24 cellular contexts compared by ENCODE assay signal in genomic region chr12:13049816-13050215, GRCh38. TPM values are rescaled to one million over a fixed set of nuclear protein-coding genes. Genes with fewer than 3 reads are reported as not detected.
DNase-seq lines count a peak whose midpoint lies in the region; ATAC-seq, FAIRE-seq and TF ChIP-seq lines count a peak whose summit lies in the region.
"Had no signal": no experiment of that assay in that cellular context is flagged by ENCODE, and none has a peak within 500 bp of the region (broad histone marks: within the 10 kb centered on the region; RNA-seq: fewer than 3 reads in every experiment).

No MANE protein-coding gene starts in this region.

- no peaks in the 10 kb centered on the region for H3K36me3 ChIP-seq in HepG2 (replicated peaks in 1 of 2; ENCODE audit: control insufficient read depth in 1 of 2, insufficient read depth in 2 of 2, low read length in 2 of 2)
- H3K36me3 ChIP-seq: gastrocnemius medialis, lower lobe of right lung, prostate gland, spleen, transverse colon had no signal

- no peak overlapping the region for H3K9ac ChIP-seq in HepG2 (ENCODE audit: insufficient read depth, low read depth, low read length)

- CTCF ChIA-PET in HepG2 (lab: Yijun Ruan, JAX; ENCODE audit: low intra/inter-chr PET ratio, low total read pairs): no interaction called here

- H3K4me3 ChIP-seq in AG10803 (ENCODE audit: low read length) (no peak overlapping the region), HepG2 (replicated peaks in 1 of 3; ENCODE audit: insufficient read depth in 1 of 3, low read depth in 2 of 3, low read length in 3 of 3) (no peak overlapping the region)
- H3K4me3 ChIP-seq: gastrocnemius medialis, lower lobe of right lung, prostate gland, spleen, transverse colon had no signal

- H3K4me2 ChIP-seq in HepG2 (ENCODE audit: low read depth, low read length): peak overlapping the region; percentile 41; the same call in 1 of the 2 replicates

- intact Hi-C loops in HepG2 (cut with micrococcal nuclease; ENCODE audit: unreplicated experiment): no loop called here

- no peak overlapping the region for H2AFZ ChIP-seq in HepG2 (ENCODE audit: low read length)

- TF ChIP-seq RAD21 in HepG2 (CRISPR knock-in tag; IDR thresholded peaks at IDR 0.05): no peak

- DNase-seq in AG10803 (ENCODE audit: low read depth) (peak; percentile 80), HCEC 1CT (peak; percentile 63), dermis blood vessel endothelial cell (peak; percentile 71), HepG2 (ENCODE audit: low spot score) (no peak), SIG-M5 treated with dmso at 0.1 percent for 504 hours (lab: John Stamatoyannopoulos, UW; ENCODE audit: unreplicated experiment) (no peak), DMS53 (lab: John Stamatoyannopoulos, UW) (no peak), cerebellar nuclear complex (lab: John Stamatoyannopoulos, UW) (no peak)
- no peak for DNase-seq in stimulated activated naive CD4-positive, alpha-beta T cell (lab: John Stamatoyannopoulos, UW)
- DNase-seq: activated CD4-positive, CD25-positive, alpha-beta regulatory T cell treated with anti-CD3 and anti-CD28 coated beads, Interleukin-2, amount 50 U/mL, for 72 hours; activated naive CD4-positive, alpha-beta T cell; DMS79; effector CD4-positive, alpha-beta T cell; gastrocnemius medialis; HFFc6; lower lobe of right lung; natural killer cell; NCI-H2107; NK-92 treated with Interleukin-12 subunit alpha and Interleukin-12 subunit beta, amount 100 ng/mL, for 24 hours; spleen; transverse colon had no signal

- H3K9me3 ChIP-seq in HepG2 (ENCODE audit: low read length): peaks cover 5% of the 10 kb centered on the region
- H3K9me3 ChIP-seq: gastrocnemius medialis, lower lobe of right lung, prostate gland had no signal

- no TSS peak for BruUV-seq in HepG2 (replicated peaks; lab: Mats Ljungman, UMichigan)

- 48% methylated on average over 3 of the region's 3 CpGs for WGBS in HepG2 (ENCODE audit: low lambda C conversion rate)

- FAIRE-seq in HepG2 (lab: Jason Lieb, UNC): no peak
- FAIRE-seq: GM19239 had no signal

- H3K79me2 ChIP-seq in HepG2 (ENCODE audit: insufficient read depth, low read length): no peaks in the 10 kb centered on the region

- in situ Hi-C loops in HepG2 (cut with HindIII; ENCODE audit: extremely low pct_ligation_motif_present, low pct_unique_long_range_greater_than_20kb): no loop called here

- POLR2A ChIA-PET in HepG2 (lab: Yijun Ruan, JAX): no interaction called here

- no peaks in the 10 kb centered on the region for H3K27me3 ChIP-seq in HepG2 (ENCODE audit: control insufficient read depth in 1 of 2, insufficient read depth in 2 of 2, low read length in 2 of 2)
- H3K27me3 ChIP-seq: gastrocnemius medialis, spleen had no signal

- TF ChIP-seq EP300 in HepG2 (IDR thresholded peaks at IDR 0.05; ENCODE audit: low read depth in 2 of 2, low read length in 2 of 2) (no peak), HepG2 (CRISPR knock-in tag; IDR thresholded peaks at IDR 0.05; ENCODE audit: borderline replicate concordance) (no peak)

- H4K20me1 ChIP-seq in HepG2 (ENCODE audit: insufficient read depth, low read length): no peaks in the 10 kb centered on the region

- no peak overlapping the region for H3K27ac ChIP-seq in HepG2 (ENCODE audit: extremely low read length, insufficient read depth, low read length)
- H3K27ac ChIP-seq: gastrocnemius medialis, lower lobe of right lung, spleen, transverse colon had no signal

- TF ChIP-seq CTCF in AG10803 (conservative IDR thresholded peaks at IDR 0.05; ENCODE audit: low read length): no peak
- TF ChIP-seq CTCF in HepG2 (CRISPR knock-in tag; IDR thresholded peaks at IDR 0.05): no peak

- ATAC-seq in HepG2: peak; percentile 59; the same call in 2 of the 3 replicates
- ATAC-seq: gastrocnemius medialis; lower lobe of right lung; natural killer cell; stimulated activated effector memory CD8-positive, alpha-beta T cell treated with anti-CD3 and anti-CD28 coated beads, Interleukin-12 subunit alpha, Interleukin-12 subunit beta, amount 100 ng/mL, for 72 hours had no signal

- no peak for TF ChIP-seq POLR2A in HepG2 (IDR thresholded peaks at IDR 0.05; ENCODE audit: insufficient read depth in 1 of 2, low read depth in 2 of 2, low read length in 2 of 2)

- peaks cover 31% of the 10 kb centered on the region for H3K4me1 ChIP-seq in HepG2 (ENCODE audit: insufficient read depth, low read length)
- H3K4me1 ChIP-seq: prostate gland had no signal

RNA-seq across cellular contexts. Expression of gene FAM234B, which starts 5.6 kb away (rescaled TPM):
- total RNA-seq in dermis blood vessel endothelial cell: 12.2 and 13.3 TPM in 2 replicates
- 4.2 and 7.8 TPM in 2 replicates for total RNA-seq in HepG2 (2016; rRNA removed; fragmentation: Illumina TruSeq; extraction: Trizol)
- 0.81 and 1.1 TPM in 2 replicates for total RNA-seq in HepG2 (2016; cell fraction: cytosol; rRNA removed; fragmentation: Illumina TruSeq; extraction: Trizol; ENCODE audit: low read depth)
- total RNA-seq in HepG2 (2016; cell fraction: insoluble cytoplasmic fraction; rRNA removed; fragmentation: Illumina TruSeq; extraction: Trizol): 4.7 and 7.7 TPM in 2 replicates
- total RNA-seq in HepG2 (2016; cell fraction: membrane; rRNA removed; fragmentation: Illumina TruSeq; extraction: Trizol): 2.1 and 2.3 TPM in 2 replicates
- total RNA-seq in HepG2 (2016; cell fraction: nucleus; rRNA removed; fragmentation: Illumina TruSeq; extraction: Trizol): 7.5 and 9.0 TPM in 2 replicates
- 10.3 and 13.8 TPM in 2 replicates for polyA plus RNA-seq in HepG2 (2011; rRNA removed)
- 8.2 and 8.5 TPM in 2 replicates for polyA plus RNA-seq in HepG2 (2011; cell fraction: cytosol; rRNA removed)
- 5.0 and 5.6 TPM in 2 replicates for polyA plus RNA-seq in HepG2 (2011; cell fraction: nucleus; rRNA removed)
- polyA plus RNA-seq in HepG2 (2012): 6.4 and 6.6 TPM in 2 replicates
- 0.17 and 0.25 TPM in 2 replicates for polyA plus RNA-seq in HepG2 (2016; cell fraction: cytosol; fragmentation: Illumina TruSeq; extraction: Trizol; ENCODE audit: low read depth)
- 1.9 and 2.1 TPM in 2 replicates for polyA plus RNA-seq in HepG2 (2016; cell fraction: insoluble cytoplasmic fraction; fragmentation: Illumina TruSeq; extraction: Trizol; ENCODE audit: low read depth)
- polyA plus RNA-seq in HepG2 (2016; cell fraction: membrane; fragmentation: Illumina TruSeq; extraction: Trizol; ENCODE audit: low read depth): 0.42 and 0.52 TPM in 2 replicates
- polyA plus RNA-seq in HepG2 (2016; cell fraction: nucleus; fragmentation: Illumina TruSeq; extraction: Trizol; ENCODE audit: insufficient read depth, low read depth): 5.1 and 6.7 TPM in 2 replicates
- polyA minus RNA-seq in HepG2 (2011; rRNA and poly(A)+ RNA removed; ENCODE audit: low replicate concordance): 17.2 and 40.0 TPM in 2 replicates
- 14.2 and 15.6 TPM in 2 replicates for polyA minus RNA-seq in HepG2 (2011; cell fraction: cytosol; rRNA and poly(A)+ RNA removed)
- polyA minus RNA-seq in HepG2 (2011; cell fraction: nucleus; rRNA and poly(A)+ RNA removed): 15.6 and 20.3 TPM in 2 replicates

RNA-seq across cellular contexts. Expression of gene HEBP1, which starts 49.8 kb away (rescaled TPM):
- 23.3 and 34.7 TPM in 2 replicates for total RNA-seq in dermis blood vessel endothelial cell
- 7.8 and 19.0 TPM in 2 replicates for total RNA-seq in HepG2 (2016; rRNA removed; fragmentation: Illumina TruSeq; extraction: Trizol)
- 2.1 and 2.4 TPM in 2 replicates for total RNA-seq in HepG2 (2016; cell fraction: cytosol; rRNA removed; fragmentation: Illumina TruSeq; extraction: Trizol; ENCODE audit: low read depth)
- total RNA-seq in HepG2 (2016; cell fraction: insoluble cytoplasmic fraction; rRNA removed; fragmentation: Illumina TruSeq; extraction: Trizol): 6.6 and 16.8 TPM in 2 replicates
- total RNA-seq in HepG2 (2016; cell fraction: membrane; rRNA removed; fragmentation: Illumina TruSeq; extraction: Trizol): 9.1 and 9.3 TPM in 2 replicates
- total RNA-seq in HepG2 (2016; cell fraction: nucleus; rRNA removed; fragmentation: Illumina TruSeq; extraction: Trizol): 10.8 and 15.9 TPM in 2 replicates
- 9.4 and 11.0 TPM in 2 replicates for polyA plus RNA-seq in HepG2 (2011; rRNA removed)
- polyA plus RNA-seq in HepG2 (2011; cell fraction: cytosol; rRNA removed): 10.9 and 12.3 TPM in 2 replicates
- polyA plus RNA-seq in HepG2 (2011; cell fraction: nucleus; rRNA removed): 5.4 and 6.6 TPM in 2 replicates
- polyA plus RNA-seq in HepG2 (2012): 27.4 and 34.8 TPM in 2 replicates
- 14.7 and 15.9 TPM in 2 replicates for polyA plus RNA-seq in HepG2 (2016; cell fraction: cytosol; fragmentation: Illumina TruSeq; extraction: Trizol; ENCODE audit: low read depth)
- polyA plus RNA-seq in HepG2 (2016; cell fraction: insoluble cytoplasmic fraction; fragmentation: Illumina TruSeq; extraction: Trizol; ENCODE audit: low read depth): 48.5 and 53.2 TPM in 2 replicates
- 23.9 TPM in 2 replicates for polyA plus RNA-seq in HepG2 (2016; cell fraction: membrane; fragmentation: Illumina TruSeq; extraction: Trizol; ENCODE audit: low read depth)
- polyA plus RNA-seq in HepG2 (2016; cell fraction: nucleus; fragmentation: Illumina TruSeq; extraction: Trizol; ENCODE audit: insufficient read depth, low read depth): 33.3 and 37.3 TPM in 2 replicates
- polyA minus RNA-seq in HepG2 (2011; rRNA and poly(A)+ RNA removed; ENCODE audit: low replicate concordance): 10.4 and 24.7 TPM in 2 replicates
- polyA minus RNA-seq in HepG2 (2011; cell fraction: cytosol; rRNA and poly(A)+ RNA removed): 12.1 and 17.4 TPM in 2 replicates
- 6.2 and 7.6 TPM in 2 replicates for polyA minus RNA-seq in HepG2 (2011; cell fraction: nucleus; rRNA and poly(A)+ RNA removed)

RNA-seq across cellular contexts. Expression of gene GSG1, which starts 53.7 kb away (rescaled TPM):
- total RNA-seq in dermis blood vessel endothelial cell (not detected in 2 replicates), HepG2 (2016; rRNA removed; fragmentation: Illumina TruSeq; extraction: Trizol) (not detected in 2 replicates)
- total RNA-seq in HepG2 (2016; cell fraction: cytosol; rRNA removed; fragmentation: Illumina TruSeq; extraction: Trizol; ENCODE audit: low read depth): not detected in 2 replicates
- total RNA-seq in HepG2 (2016; cell fraction: insoluble cytoplasmic fraction; rRNA removed; fragmentation: Illumina TruSeq; extraction: Trizol): not detected in 2 replicates
- total RNA-seq in HepG2 (2016; cell fraction: membrane; rRNA removed; fragmentation: Illumina TruSeq; extraction: Trizol): not detected in 2 replicates
- total RNA-seq in HepG2 (2016; cell fraction: nucleus; rRNA removed; fragmentation: Illumina TruSeq; extraction: Trizol): not detected in 2 replicates
- not detected in 2 replicates for polyA plus RNA-seq in HepG2 (2011; rRNA removed)
- not detected in 2 replicates for polyA plus RNA-seq in HepG2 (2011; cell fraction: cytosol; rRNA removed)
- not detected in 2 replicates for polyA plus RNA-seq in HepG2 (2011; cell fraction: nucleus; rRNA removed)
- not detected in 2 replicates for polyA plus RNA-seq in HepG2 (2012)
- polyA plus RNA-seq in HepG2 (2016; cell fraction: cytosol; fragmentation: Illumina TruSeq; extraction: Trizol; ENCODE audit: low read depth): not detected in 2 replicates
- polyA plus RNA-seq in HepG2 (2016; cell fraction: insoluble cytoplasmic fraction; fragmentation: Illumina TruSeq; extraction: Trizol; ENCODE audit: low read depth): not detected in 2 replicates
- not detected in 2 replicates for polyA plus RNA-seq in HepG2 (2016; cell fraction: membrane; fragmentation: Illumina TruSeq; extraction: Trizol; ENCODE audit: low read depth)
- polyA plus RNA-seq in HepG2 (2016; cell fraction: nucleus; fragmentation: Illumina TruSeq; extraction: Trizol; ENCODE audit: insufficient read depth, low read depth): not detected in 2 replicates
- polyA minus RNA-seq in HepG2 (2011; rRNA and poly(A)+ RNA removed; ENCODE audit: low replicate concordance): 0.26 TPM in 1 of 2 replicates, not detected in the other
- not detected in 2 replicates for polyA minus RNA-seq in HepG2 (2011; cell fraction: cytosol; rRNA and poly(A)+ RNA removed)
- not detected in 2 replicates for polyA minus RNA-seq in HepG2 (2011; cell fraction: nucleus; rRNA and poly(A)+ RNA removed)
- total RNA-seq: gastrocnemius medialis, lower lobe of right lung, natural killer cell, spleen, transverse colon had no signal
- polyA plus RNA-seq: CD14-positive monocyte, spleen had no signal

Comparison
In these comparisons a context has a peak if more than half of its experiments do, and no peak if none do; other contexts are left out.
1. DNase-seq: peak in AG10803 (single experiment), HCEC 1CT (single experiment) and dermis blood vessel endothelial cell (single experiment); none in HepG2 (single experiment), stimulated activated naive CD4-positive, alpha-beta T cell (0 of 6), SIG-M5 treated with dmso at 0.1 percent for 504 hours (single experiment), DMS53 (single experiment) and cerebellar nuclear complex (0 of 2).